ENCODE assay signal across 8 cellular contexts in the genomic region with DNA sequence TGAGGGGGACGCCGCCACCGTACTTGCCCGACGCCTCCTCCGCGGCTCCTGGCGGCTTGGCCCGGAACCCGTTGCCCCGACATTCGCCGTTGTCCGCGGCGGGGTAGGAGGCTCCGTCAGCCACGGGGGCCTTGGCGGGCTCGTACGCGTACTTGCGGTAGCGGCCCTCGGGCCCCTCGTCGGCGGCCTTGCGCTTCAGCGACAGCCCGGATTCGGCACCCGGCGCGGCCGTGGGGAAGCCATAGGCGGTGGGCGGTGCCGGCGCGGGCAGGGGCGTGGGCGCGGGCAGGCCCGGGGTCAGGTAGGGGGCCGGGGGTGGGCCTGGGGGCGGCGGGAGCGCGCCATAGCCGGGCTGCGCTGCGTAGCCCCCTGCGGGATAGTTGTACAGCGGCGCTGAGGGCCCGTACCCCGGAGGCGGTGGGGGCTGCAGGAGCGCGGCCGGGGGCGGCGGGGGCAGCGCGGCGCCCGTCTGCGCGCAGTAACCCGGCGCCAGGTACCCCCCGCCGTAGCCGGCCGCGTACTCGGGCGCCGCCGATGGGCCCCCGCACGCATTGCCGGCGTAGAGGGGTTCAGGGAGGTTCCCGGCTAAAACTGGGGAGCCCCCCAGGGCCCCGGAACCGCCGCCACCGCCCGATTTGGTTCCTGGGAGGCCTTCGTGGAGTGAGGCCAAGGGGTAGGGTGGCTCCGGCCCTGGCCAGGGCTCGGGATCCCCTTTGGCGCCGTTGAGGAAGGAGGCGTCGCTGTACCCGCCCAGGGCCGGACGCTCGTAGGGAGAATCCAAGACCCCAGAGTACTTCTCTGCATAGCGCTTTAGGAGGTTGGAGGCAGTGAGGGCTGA. TPM values are rescaled to one million over a fixed set of nuclear protein-coding genes. Genes with fewer than 3 reads are reported as not detected.
A peak's percentile ranks its signal among the peaks of the same experiment; 100 is the strongest.
DNase-seq lines count a peak whose midpoint lies in the region; ATAC-seq and TF ChIP-seq lines count a peak whose summit lies in the region.

No MANE protein-coding gene starts in this region.

- H3K4me1 ChIP-seq in esophagus (ENCODE audit: control insufficient read depth in 2 of 2, insufficient read depth in 2 of 2, low read length in 1 of 2) (peaks cover 0 to 9% of the 10 kb centered on the region in 2 donors), prostate gland (replicated peaks) (no peaks in the 10 kb centered on the region)

- H3K4me3 ChIP-seq in esophagus (ENCODE audit: low read depth in 1 of 2, low read length in 2 of 2) (peak overlapping the region; percentile 47 to 53), prostate gland (peak overlapping the region; percentile 46 to 48)

- no peak for TF ChIP-seq POLR2A in prostate gland (IDR thresholded peaks at IDR 0.05)

- no peaks in the 10 kb centered on the region for H3K27me3 Mint-ChIP-seq in CD4-positive, alpha-beta T cell
- H3K27me3 Mint-ChIP-seq in T-cell: no peaks in the 10 kb centered on the region

- peak in 7 of 10 experiments; percentile 17 to 51 (median 21) for DNase-seq in CD4-positive, alpha-beta T cell
- peak in 13 of 34 experiments; percentile 6 to 50 (median 23) for DNase-seq in T-cell
- no peak for DNase-seq in prostate gland (ENCODE audit: low spot score)
- DNase-seq in NOMO-1 treated with dmso at 0.1 percent for 144 hours (lab: John Stamatoyannopoulos, UW; ENCODE audit: unreplicated experiment): no peak
- DNase-seq in HT-29 (ENCODE audit: low spot score): no peak
- no peak for DNase-seq in SW480 (ENCODE audit: low spot score)

- peak overlapping the region; percentile 85 for H3K4me3 Mint-ChIP-seq in CD4-positive, alpha-beta T cell
- H3K4me3 Mint-ChIP-seq in T-cell: peak overlapping the region; percentile 60 to 68 (median 65)

- CTCF ChIA-PET in CD4-positive, alpha-beta T cell (lab: Charles Lee): interaction anchor here (0.7 to 1.3 kb wide), 6 partner anchors 11 to 202 kb away, joined by 3 to 6 read pairs (median 4); partner anchors contain the start of gene ACVR1B
- CTCF ChIA-PET in T-cell (lab: Charles Lee): interaction anchor here in 1 of 2 donors (0.7 to 0.9 kb wide), 2 partner anchors 53 to 426 kb away, joined by 3 to 4 read pairs; no protein-coding TSS in a partner anchor

- no peaks in the 10 kb centered on the region for H3K36me3 Mint-ChIP-seq in CD4-positive, alpha-beta T cell (ENCODE audit: low read depth)
- no peaks in the 10 kb centered on the region for H3K36me3 Mint-ChIP-seq in T-cell

- 37 to 45% methylated on average over 86 to 103 of the region's 103 CpGs for WGBS in esophagus, 2 donors
- 58% methylated on average over 90 of the region's 103 CpGs for WGBS in prostate gland

- H3K9me3 ChIP-seq in CD4-positive, alpha-beta T cell (ENCODE audit: control insufficient read depth, low read length): no peaks in the 10 kb centered on the region
- no peaks in the 10 kb centered on the region for H3K9me3 ChIP-seq in esophagus (ENCODE audit: control insufficient read depth in 2 of 2, insufficient read depth in 1 of 2, low read depth in 1 of 2, low read length in 1 of 2)
- H3K9me3 ChIP-seq in prostate gland: no peaks in the 10 kb centered on the region

- ATAC-seq in CD4-positive, alpha-beta T cell (ENCODE audit: poor library complexity): peak; percentile 21
- ATAC-seq in T-cell (replicated peaks in 1 of 4) (peak; percentile 25 to 28 (median 26)), HG03280 (IDR thresholded peaks at IDR 0.05; ENCODE audit: unreplicated experiment) (no peak)

- H3K4me1 Mint-ChIP-seq in CD4-positive, alpha-beta T cell (ENCODE audit: low read depth): peaks cover 25% of the 10 kb centered on the region
- peaks cover 11 to 28% (median 24%) of the 10 kb centered on the region in 3 donors for H3K4me1 Mint-ChIP-seq in T-cell

- peak overlapping the region; percentile 44 for H3K27ac ChIP-seq in CD4-positive, alpha-beta T cell (ENCODE audit: low read depth, low read length)
- H3K27ac ChIP-seq in esophagus (ENCODE audit: low read depth in 2 of 2, low read length in 1 of 2): peak overlapping the region in 1 of 2 donors; percentile 8
- peak overlapping the region; percentile 77 to 79 for H3K27ac ChIP-seq in prostate gland

- no peaks in the 10 kb centered on the region for H3K9me3 Mint-ChIP-seq in CD4-positive, alpha-beta T cell
- H3K9me3 Mint-ChIP-seq in T-cell: no peaks in the 10 kb centered on the region

- no peaks in the 10 kb centered on the region for H3K36me3 ChIP-seq in esophagus (ENCODE audit: control insufficient read depth in 2 of 2, insufficient read depth in 2 of 2, low read length in 1 of 2)
- no peaks in the 10 kb centered on the region for H3K36me3 ChIP-seq in prostate gland

- POLR2A ChIA-PET in CD4-positive, alpha-beta T cell (lab: Charles Lee): interaction anchor here (0.7 to 2.4 kb wide), 25 partner anchors 8 to 1184 kb away, joined by 3 to 15 read pairs (median 5); partner anchors contain the start of genes ACVR1B, ATF1, ATG101 and DAZAP2
- POLR2A ChIA-PET in T-cell (lab: Charles Lee): no interaction called here

- intact Hi-C loops in CD4-positive, alpha-beta T cell (cut with DNase I, micrococcal nuclease): loop anchor here (2.0 to 10.0 kb wide), 2 partner anchors 253 to 401 kb away; partner anchors contain the start of gene SMIM41 (in 1 of the 2)
- intact Hi-C loops in prostate gland (cut with DNase I): no loop called here

- H3K27me3 ChIP-seq in CD4-positive, alpha-beta T cell (ENCODE audit: control insufficient read depth, insufficient read depth, low read length): no peaks in the 10 kb centered on the region
- H3K27me3 ChIP-seq in esophagus (ENCODE audit: control insufficient read depth in 1 of 2, insufficient read depth in 2 of 2, low read length in 2 of 2): no peaks in the 10 kb centered on the region
- no peaks in the 10 kb centered on the region for H3K27me3 ChIP-seq in prostate gland (replicated peaks; ENCODE audit: insufficient read depth)

- TF ChIP-seq CTCF in CD4-positive, alpha-beta T cell (IDR thresholded peaks at IDR 0.05): no peak
- TF ChIP-seq CTCF in prostate gland (IDR thresholded peaks at IDR 0.05): peak in 1 of 4 experiments; percentile 0

- peak overlapping the region; percentile 66 for H3K27ac Mint-ChIP-seq in CD4-positive, alpha-beta T cell
- H3K27ac Mint-ChIP-seq in T-cell: peak overlapping the region in 1 of 2 donors; percentile 64

RNA-seq across cellular contexts. Expression of gene FIGNL2, which starts 26.9 kb away (rescaled TPM):
- total RNA-seq in CD4-positive, alpha-beta T cell: 1 to 10 TPM; 1.2 to 1.3 TPM
- total RNA-seq in T-cell (1 to 10 TPM; 1.3 to 2.0 (median 1.6) TPM), prostate gland (1 to 10 TPM in 1 of 2 donors, under 1 TPM in 1; 0.46 to 1.4 TPM)
- under 1 TPM; 0.06 to 0.08 TPM for polyA plus RNA-seq in esophagus
- not detected in 2 replicates for total RNA-seq in HT-29 (2014; rRNA removed; shearing (Covaris generic))

Comparison
In these comparisons a context has a peak if more than half of its experiments do, and no peak if none do; other contexts are left out.
1. DNase-seq: peak in CD4-positive, alpha-beta T cell (7 of 10); none in prostate gland (single experiment), NOMO-1 treated with dmso at 0.1 percent for 144 hours (single experiment), HT-29 (single experiment) and SW480 (single experiment).